13 cellular contexts compared by ENCODE assay signal in the genomic region with DNA sequence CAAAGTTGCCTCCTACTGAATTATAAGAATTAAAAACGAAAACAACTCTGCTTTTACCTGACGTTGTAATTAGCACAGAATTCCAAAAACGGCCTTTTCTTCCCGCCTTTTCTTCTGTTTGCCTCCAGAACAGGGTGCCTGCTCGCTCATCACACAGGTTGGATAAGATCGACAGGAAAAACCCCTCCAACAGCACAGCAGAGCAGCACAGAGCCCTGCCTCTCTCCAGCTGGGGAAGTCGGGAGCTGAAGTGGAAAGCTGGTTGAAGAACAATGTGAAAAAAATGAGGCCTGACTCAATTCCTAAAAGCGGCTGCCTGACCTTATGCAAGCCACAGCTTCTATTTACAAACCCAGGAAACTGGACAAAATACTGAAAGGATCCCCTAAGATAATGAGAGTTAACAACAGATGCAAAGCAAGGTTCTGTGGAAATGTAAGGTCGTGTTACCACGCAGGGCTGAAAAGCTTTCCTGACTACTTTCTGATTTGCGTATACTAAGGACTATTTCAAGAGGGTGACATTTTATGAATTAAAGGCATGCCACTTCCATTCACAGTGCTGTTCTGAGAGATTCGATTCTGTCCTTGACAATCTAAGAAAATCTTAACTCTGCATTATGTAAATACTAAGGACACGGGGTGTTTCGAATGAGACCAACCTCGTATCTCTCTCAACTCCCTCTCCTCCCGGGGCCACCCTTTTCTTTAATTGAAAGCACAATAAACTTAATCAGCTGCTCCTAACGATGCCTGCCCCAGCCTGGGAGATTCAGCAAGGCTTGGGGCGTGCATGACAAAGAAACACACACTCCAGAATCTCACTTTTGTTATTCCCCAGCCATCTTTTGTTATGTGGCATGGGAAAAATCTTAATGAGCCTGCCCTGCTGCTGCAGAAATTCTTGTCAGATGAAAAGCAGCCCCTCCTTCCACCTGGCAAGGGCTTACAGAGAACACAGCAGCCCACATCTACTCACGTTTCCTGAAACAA.
DNase-seq lines count a peak whose midpoint lies in the region; ATAC-seq, FAIRE-seq and TF ChIP-seq lines count a peak whose summit lies in the region.
"Had no signal": no experiment of that assay in that cellular context is flagged by ENCODE, and none has a peak within 500 bp of the region (broad histone marks: within the 10 kb centered on the region; RNA-seq: fewer than 3 reads in every experiment).

No MANE protein-coding gene starts in this region.

- H3K27me3 Mint-ChIP-seq in astrocyte (ENCODE audit: low read depth, unreplicated experiment) = peaks cover 20% of the 10 kb centered on the region
- H3K27me3 Mint-ChIP-seq in type B pancreatic cell = peaks cover 3% of the 10 kb centered on the region
- H3K27me3 Mint-ChIP-seq in activated naive CD4-positive, alpha-beta T cell treated with anti-CD3 and anti-CD28 coated beads for 36 hours (ENCODE audit: low read depth) = peaks cover 5% of the 10 kb centered on the region

- peak overlapping the region; percentile 56 for H2AFZ ChIP-seq in astrocyte (ENCODE audit: low read depth, low read length)

- TF ChIP-seq CTCF in astrocyte (IDR thresholded peaks at IDR 0.05; ENCODE audit: insufficient read depth, low read depth, low read length) (no peak), left lung (IDR thresholded peaks at IDR 0.05) (no peak), type B pancreatic cell (conservative IDR thresholded peaks at IDR 0.05) (no peak)

- H3K36me3 Mint-ChIP-seq in astrocyte (ENCODE audit: low read depth, unreplicated experiment) (no peaks in the 10 kb centered on the region), type B pancreatic cell (no peaks in the 10 kb centered on the region)
- H3K36me3 Mint-ChIP-seq in activated naive CD4-positive, alpha-beta T cell treated with anti-CD3 and anti-CD28 coated beads for 36 hours (ENCODE audit: low read depth) = no peaks in the 10 kb centered on the region
- H3K36me3 Mint-ChIP-seq: activated naive CD8-positive, alpha-beta T cell treated with anti-CD3 and anti-CD28 coated beads, Interleukin-2, amount 10 ng/mL, durations not matched to agents 7 days and 5 days had no signal

- no peak overlapping the region for H3K4me3 Mint-ChIP-seq in astrocyte (ENCODE audit: unreplicated experiment)
- peak overlapping the region; percentile 65 for H3K4me3 Mint-ChIP-seq in type B pancreatic cell
- no peak overlapping the region for H3K4me3 Mint-ChIP-seq in activated naive CD4-positive, alpha-beta T cell treated with anti-CD3 and anti-CD28 coated beads for 36 hours
- H3K4me3 Mint-ChIP-seq: activated naive CD8-positive, alpha-beta T cell treated with anti-CD3 and anti-CD28 coated beads, Interleukin-2, amount 10 ng/mL, durations not matched to agents 7 days and 5 days had no signal

- H3K4me1 ChIP-seq in astrocyte (ENCODE audit: insufficient read depth, low read length) = no peaks in the 10 kb centered on the region
- H3K4me1 ChIP-seq in left lung = no peaks in the 10 kb centered on the region

- no peaks in the 10 kb centered on the region for H4K20me1 ChIP-seq in astrocyte (ENCODE audit: insufficient read depth, low read length)

- no peak overlapping the region for H3K9ac ChIP-seq in astrocyte (ENCODE audit: low read length)

- CTCF ChIA-PET in activated naive CD4-positive, alpha-beta T cell treated with anti-CD3 and anti-CD28 coated beads for 36 hours (lab: Charles Lee) = interaction anchor here (0.6 kb wide), 1 partner anchor 49 kb away, joined by 4 read pairs; no protein-coding TSS in a partner anchor

- H3K27ac Mint-ChIP-seq in astrocyte (ENCODE audit: unreplicated experiment) (peak overlapping the region; percentile 73), type B pancreatic cell (peak overlapping the region; percentile 81)
- H3K27ac Mint-ChIP-seq in activated naive CD4-positive, alpha-beta T cell treated with anti-CD3 and anti-CD28 coated beads for 36 hours = no peak overlapping the region
- H3K27ac Mint-ChIP-seq: activated naive CD8-positive, alpha-beta T cell treated with anti-CD3 and anti-CD28 coated beads, Interleukin-2, amount 10 ng/mL, durations not matched to agents 7 days and 5 days had no signal

- no peak for DNase-seq in Right ventricle myocardium superior
- no peak for DNase-seq in Right ventricle myocardium inferior (ENCODE audit: missing footprints)
- no peak for DNase-seq in astrocyte (ENCODE audit: low read depth)
- no peak for DNase-seq in left lung
- no peak for DNase-seq in type B pancreatic cell (ENCODE audit: extremely low spot score, unreplicated experiment)
- no peak for DNase-seq in NAMALWA (ENCODE audit: low spot score)
- no peak for DNase-seq in activated naive CD4-positive, alpha-beta T cell treated with anti-CD3 and anti-CD28 coated beads for 36 hours
- no peak for DNase-seq in activated gamma-delta T cell (lab: John Stamatoyannopoulos, UW)
- DNase-seq: activated naive CD8-positive, alpha-beta T cell treated with anti-CD3 and anti-CD28 coated beads, Interleukin-2, amount 10 ng/mL, durations not matched to agents 7 days and 5 days; Calu3; kidney; NK-92 treated with Interleukin-12 subunit alpha and Interleukin-12 subunit beta, amount 100 ng/mL, for 24 hours had no signal

- H3K4me3 ChIP-seq in astrocyte (ENCODE audit: insufficient read depth, low read depth, low read length) = no peak overlapping the region
- H3K4me3 ChIP-seq in left lung = no peak overlapping the region

- no peak for FAIRE-seq in astrocyte (lab: Jason Lieb, UNC)
- FAIRE-seq: kidney had no signal

- H3K79me2 ChIP-seq in astrocyte (ENCODE audit: insufficient read depth, low read length) = no peaks in the 10 kb centered on the region

- H3K4me2 ChIP-seq in astrocyte (ENCODE audit: low read length) = peak overlapping the region; percentile 25

- peak; percentile 56 for ATAC-seq in Right ventricle myocardium superior (ENCODE audit: poor library complexity)
- ATAC-seq in Right ventricle myocardium inferior = no peak
- peak; percentile 80 for ATAC-seq in left lung
- ATAC-seq: HCT116 had no signal

- H3K27me3 ChIP-seq in astrocyte (ENCODE audit: insufficient read depth, low read length) (peaks cover 3% of the 10 kb centered on the region), left lung (no peaks in the 10 kb centered on the region)

- no peak overlapping the region for H3K27ac ChIP-seq in astrocyte (ENCODE audit: low read depth, low read length)
- no peak overlapping the region for H3K27ac ChIP-seq in left lung

- no peaks in the 10 kb centered on the region for H3K36me3 ChIP-seq in astrocyte (ENCODE audit: insufficient read depth, low read length)
- no peaks in the 10 kb centered on the region for H3K36me3 ChIP-seq in left lung

- H3K9me3 ChIP-seq in astrocyte (ENCODE audit: insufficient read depth, low read depth, low read length) (no peaks in the 10 kb centered on the region), left lung (no peaks in the 10 kb centered on the region)

- intact Hi-C loops in Right ventricle myocardium superior (cut with DNase I) (no loop called here), Right ventricle myocardium inferior (cut with DNase I) (no loop called here), left lung (cut with DNase I) (no loop called here)
- intact Hi-C loops in activated naive CD4-positive, alpha-beta T cell treated with anti-CD3 and anti-CD28 coated beads for 36 hours (cut with micrococcal nuclease) = no loop called here

- H3K4me1 Mint-ChIP-seq in astrocyte (ENCODE audit: low read depth, unreplicated experiment) (peaks cover 18% of the 10 kb centered on the region), type B pancreatic cell (ENCODE audit: unreplicated experiment) (peaks cover 20% of the 10 kb centered on the region)
- no peaks in the 10 kb centered on the region for H3K4me1 Mint-ChIP-seq in activated naive CD4-positive, alpha-beta T cell treated with anti-CD3 and anti-CD28 coated beads for 36 hours (ENCODE audit: low read depth)
- H3K4me1 Mint-ChIP-seq: activated naive CD8-positive, alpha-beta T cell treated with anti-CD3 and anti-CD28 coated beads, Interleukin-2, amount 10 ng/mL, durations not matched to agents 7 days and 5 days had no signal

- H3K9me3 Mint-ChIP-seq in astrocyte (ENCODE audit: unreplicated experiment) = peaks cover 5% of the 10 kb centered on the region
- H3K9me3 Mint-ChIP-seq in type B pancreatic cell = peaks cover 4% of the 10 kb centered on the region
- no peaks in the 10 kb centered on the region for H3K9me3 Mint-ChIP-seq in activated naive CD4-positive, alpha-beta T cell treated with anti-CD3 and anti-CD28 coated beads for 36 hours
- H3K9me3 Mint-ChIP-seq: activated naive CD8-positive, alpha-beta T cell treated with anti-CD3 and anti-CD28 coated beads, Interleukin-2, amount 10 ng/mL, durations not matched to agents 7 days and 5 days had no signal
